Comparison of ENCODE assay signal across 8 cellular contexts in genomic region chr17:75205037-75205792, GRCh38. TPM values are rescaled to one million over a fixed set of nuclear protein-coding genes. Genes with fewer than 3 reads are reported as not detected.
DNase-seq lines count a peak whose midpoint lies in the region; ATAC-seq lines count a peak whose summit lies in the region.

A gene with protein sequence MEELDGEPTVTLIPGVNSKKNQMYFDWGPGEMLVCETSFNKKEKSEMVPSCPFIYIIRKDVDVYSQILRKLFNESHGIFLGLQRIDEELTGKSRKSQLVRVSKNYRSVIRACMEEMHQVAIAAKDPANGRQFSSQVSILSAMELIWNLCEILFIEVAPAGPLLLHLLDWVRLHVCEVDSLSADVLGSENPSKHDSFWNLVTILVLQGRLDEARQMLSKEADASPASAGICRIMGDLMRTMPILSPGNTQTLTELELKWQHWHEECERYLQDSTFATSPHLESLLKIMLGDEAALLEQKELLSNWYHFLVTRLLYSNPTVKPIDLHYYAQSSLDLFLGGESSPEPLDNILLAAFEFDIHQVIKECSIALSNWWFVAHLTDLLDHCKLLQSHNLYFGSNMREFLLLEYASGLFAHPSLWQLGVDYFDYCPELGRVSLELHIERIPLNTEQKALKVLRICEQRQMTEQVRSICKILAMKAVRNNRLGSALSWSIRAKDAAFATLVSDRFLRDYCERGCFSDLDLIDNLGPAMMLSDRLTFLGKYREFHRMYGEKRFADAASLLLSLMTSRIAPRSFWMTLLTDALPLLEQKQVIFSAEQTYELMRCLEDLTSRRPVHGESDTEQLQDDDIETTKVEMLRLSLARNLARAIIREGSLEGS (plus strand): TSS chr17:75205679. CDS start chr17:75205762, 83 bp downstream.

- no peaks in the 10 kb centered on the region for H3K27me3 Mint-ChIP-seq in activated T-helper 1 cell treated with anti-CD3 and anti-CD28 coated beads, Interleukin-12 subunit alpha, Interleukin-12 subunit beta, Interleukin-2, Interleukin-4 antibody, amounts not matched to agents 30 ng/mL and 10 ng/mL and 1 ng/mL, durations not matched to agents 14 hours and 24 hours and 36 hours (ENCODE audit: insufficient read depth)
- H3K27me3 Mint-ChIP-seq in naive B cell = no peaks in the 10 kb centered on the region

- peak within 1 kb of the TSS; percentile 99 for H3K27ac Mint-ChIP-seq in activated T-helper 1 cell treated with anti-CD3 and anti-CD28 coated beads, Interleukin-12 subunit alpha, Interleukin-12 subunit beta, Interleukin-2, Interleukin-4 antibody, amounts not matched to agents 30 ng/mL and 10 ng/mL and 1 ng/mL, durations not matched to agents 14 hours and 24 hours and 36 hours
- H3K27ac Mint-ChIP-seq in naive B cell = peak within 1 kb of the TSS; percentile 97 to 99 (median 98)
- peak within 1 kb of the TSS; percentile 100 for H3K27ac Mint-ChIP-seq in stimulated activated effector memory CD8-positive, alpha-beta T cell treated with anti-CD3 and anti-CD28 coated beads, Interleukin-12 subunit alpha, Interleukin-12 subunit beta, amount 100 ng/mL, for 72 hours

- peak; percentile 70 for ATAC-seq in GM21723 (IDR thresholded peaks at IDR 0.05; ENCODE audit: unreplicated experiment)
- ATAC-seq in naive B cell (ENCODE audit: low read depth in 2 of 2) = peak; percentile 85 to 86
- peak; percentile 95 for ATAC-seq in stimulated activated effector memory CD8-positive, alpha-beta T cell treated with anti-CD3 and anti-CD28 coated beads, Interleukin-12 subunit alpha, Interleukin-12 subunit beta, amount 100 ng/mL, for 72 hours

- intact Hi-C loops in activated T-helper 1 cell treated with anti-CD3 and anti-CD28 coated beads, Interleukin-12 subunit alpha, Interleukin-12 subunit beta, Interleukin-2, Interleukin-4 antibody, amounts not matched to agents 30 ng/mL and 10 ng/mL and 1 ng/mL, durations not matched to agents 14 hours and 24 hours and 36 hours (cut with micrococcal nuclease) = loop anchor here (1.0 to 5.0 kb wide), 9 partner anchors 16 to 218 kb away; partner anchors contain the start of genes ARMC7, ATP5PD, CDR2L and GGA3

- H3K4me1 Mint-ChIP-seq in activated T-helper 1 cell treated with anti-CD3 and anti-CD28 coated beads, Interleukin-12 subunit alpha, Interleukin-12 subunit beta, Interleukin-2, Interleukin-4 antibody, amounts not matched to agents 30 ng/mL and 10 ng/mL and 1 ng/mL, durations not matched to agents 14 hours and 24 hours and 36 hours (ENCODE audit: low read depth) = peaks cover 23% of the 10 kb centered on the region
- H3K4me1 Mint-ChIP-seq in naive B cell = peaks cover 13 to 45% (median 14%) of the 10 kb centered on the region in 3 donors
- H3K4me1 Mint-ChIP-seq in stimulated activated effector memory CD8-positive, alpha-beta T cell treated with anti-CD3 and anti-CD28 coated beads, Interleukin-12 subunit alpha, Interleukin-12 subunit beta, amount 100 ng/mL, for 72 hours = peaks cover 13% of the 10 kb centered on the region

- DNase-seq in DMS 273 (lab: John Stamatoyannopoulos, UW; ENCODE audit: unreplicated experiment) (peak; percentile 98), LHCN-M2 (ENCODE audit: low read depth) (peak; percentile 91), RPMI7951 (ENCODE audit: low read depth) (peak; percentile 93), fibroblast of gingiva (ENCODE audit: low read depth) (peak; percentile 90), naive B cell (peak; percentile 92)
- peak; percentile 89 for DNase-seq in activated T-helper 1 cell treated with anti-CD3 and anti-CD28 coated beads, Interleukin-12 subunit alpha, Interleukin-12 subunit beta, Interleukin-2, Interleukin-4 antibody, amounts not matched to agents 30 ng/mL and 10 ng/mL and 1 ng/mL, durations not matched to agents 14 hours and 24 hours and 36 hours (ENCODE audit: low spot score)
- DNase-seq in stimulated activated effector memory CD8-positive, alpha-beta T cell treated with anti-CD3 and anti-CD28 coated beads, Interleukin-12 subunit alpha, Interleukin-12 subunit beta, amount 100 ng/mL, for 72 hours (ENCODE audit: low spot score in 2 of 2) = peak; percentile 91 to 96

- peaks cover 13% of the 10 kb centered on the region for H3K36me3 Mint-ChIP-seq in activated T-helper 1 cell treated with anti-CD3 and anti-CD28 coated beads, Interleukin-12 subunit alpha, Interleukin-12 subunit beta, Interleukin-2, Interleukin-4 antibody, amounts not matched to agents 30 ng/mL and 10 ng/mL and 1 ng/mL, durations not matched to agents 14 hours and 24 hours and 36 hours (ENCODE audit: low read depth)
- H3K36me3 Mint-ChIP-seq in naive B cell = peaks cover 0 to 5% of the 10 kb centered on the region in 2 donors
- H3K36me3 Mint-ChIP-seq in stimulated activated effector memory CD8-positive, alpha-beta T cell treated with anti-CD3 and anti-CD28 coated beads, Interleukin-12 subunit alpha, Interleukin-12 subunit beta, amount 100 ng/mL, for 72 hours = peaks cover 39% of the 10 kb centered on the region

- no peaks in the 10 kb centered on the region for H3K9me3 Mint-ChIP-seq in activated T-helper 1 cell treated with anti-CD3 and anti-CD28 coated beads, Interleukin-12 subunit alpha, Interleukin-12 subunit beta, Interleukin-2, Interleukin-4 antibody, amounts not matched to agents 30 ng/mL and 10 ng/mL and 1 ng/mL, durations not matched to agents 14 hours and 24 hours and 36 hours
- no peaks in the 10 kb centered on the region for H3K9me3 Mint-ChIP-seq in naive B cell
- no peaks in the 10 kb centered on the region for H3K9me3 Mint-ChIP-seq in stimulated activated effector memory CD8-positive, alpha-beta T cell treated with anti-CD3 and anti-CD28 coated beads, Interleukin-12 subunit alpha, Interleukin-12 subunit beta, amount 100 ng/mL, for 72 hours

- peak within 1 kb of the TSS; percentile 98 for H3K4me3 Mint-ChIP-seq in activated T-helper 1 cell treated with anti-CD3 and anti-CD28 coated beads, Interleukin-12 subunit alpha, Interleukin-12 subunit beta, Interleukin-2, Interleukin-4 antibody, amounts not matched to agents 30 ng/mL and 10 ng/mL and 1 ng/mL, durations not matched to agents 14 hours and 24 hours and 36 hours
- H3K4me3 Mint-ChIP-seq in naive B cell = peak within 1 kb of the TSS; percentile 89 to 98 (median 96)
- peak within 1 kb of the TSS; percentile 95 for H3K4me3 Mint-ChIP-seq in stimulated activated effector memory CD8-positive, alpha-beta T cell treated with anti-CD3 and anti-CD28 coated beads, Interleukin-12 subunit alpha, Interleukin-12 subunit beta, amount 100 ng/mL, for 72 hours

RNA-seq across cellular contexts. Expression of the gene that starts here (rescaled TPM):
- total RNA-seq in LHCN-M2 (2014; rRNA removed) = 41.1 and 42.1 TPM in 2 replicates
- polyA plus RNA-seq in LHCN-M2 (2012) = 48.1 TPM
- total RNA-seq in RPMI7951 (2014; rRNA removed; shearing (Covaris generic)) = 58.0 and 62.7 TPM in 2 replicates
- 122 and 129 TPM in 2 replicates for total RNA-seq in activated T-helper 1 cell treated with anti-CD3 and anti-CD28 coated beads, Interleukin-12 subunit alpha, Interleukin-12 subunit beta, Interleukin-2, Interleukin-4 antibody, amounts not matched to agents 30 ng/mL and 10 ng/mL and 1 ng/mL, durations not matched to agents 14 hours and 24 hours and 36 hours
- 10 to 100 TPM; 11.7 to 41.1 (median 33.4) TPM for polyA plus RNA-seq in naive B cell (ENCODE audit: low read depth in 6 of 6)

Comparison
In these comparisons a context has a peak if more than half of its experiments do, and no peak if none do; other contexts are left out.
1. Peak in every context shown above with its lines: DNase-seq and ATAC-seq.